12 cellular contexts compared by ENCODE assay signal in genomic region chr1:230827081-230827681, GRCh38. TPM values are rescaled to one million over a fixed set of nuclear protein-coding genes. Genes with fewer than 3 reads are reported as not detected.
DNase-seq lines count a peak whose midpoint lies in the region; ATAC-seq, FAIRE-seq and TF ChIP-seq lines count a peak whose summit lies in the region.
"Had no signal": no experiment of that assay in that cellular context is flagged by ENCODE, and none has a peak within 500 bp of the region (broad histone marks: within the 10 kb centered on the region; RNA-seq: fewer than 3 reads in every experiment).

No MANE protein-coding gene starts in this region.

- DNase-seq in AG10803 (ENCODE audit: low read depth), result peak; percentile 26
- peak; percentile 31 for DNase-seq in RCC 7860 (ENCODE audit: low spot score)
- peak; percentile 90 for DNase-seq in glomerular visceral epithelial cell (ENCODE audit: extremely low spot score)
- DNase-seq in occipital lobe (lab: John Stamatoyannopoulos, UW), result peak; percentile 37
- no peak for DNase-seq in activated gamma-delta T cell treated with Interleukin-2 at 50 U/mL for 16 hours
- DNase-seq in Kasumi-1 (lab: John Stamatoyannopoulos, UW), result no peak
- no peak for DNase-seq in UCSD-AML1 (lab: John Stamatoyannopoulos, UW; ENCODE audit: unreplicated experiment)
- DNase-seq: BE2C, naive B cell had no signal

- no peak for TF ChIP-seq CTCF in AG10803 (conservative IDR thresholded peaks at IDR 0.05; ENCODE audit: low read length)

- no peak for ATAC-seq in HG03521 (IDR thresholded peaks at IDR 0.05; ENCODE audit: unreplicated experiment)
- ATAC-seq: gastroesophageal sphincter had no signal

- FAIRE-seq in RCC 7860 (lab: Jason Lieb, UNC), result no peak

- H3K4me3 ChIP-seq in AG10803 (ENCODE audit: low read length), result no peak overlapping the region
- H3K4me3 ChIP-seq: cardiac muscle cell, gastroesophageal sphincter had no signal

RNA-seq across cellular contexts. Expression of gene C1orf198, which starts 41.1 kb away (rescaled TPM):
- 14.5 TPM for total RNA-seq in occipital lobe

Comparison
In these comparisons a context has a peak if more than half of its experiments do, and no peak if none do; other contexts are left out.
1. DNase-seq: peak in AG10803 (single experiment), RCC 7860 (single experiment), glomerular visceral epithelial cell (single experiment) and occipital lobe (single experiment); none in activated gamma-delta T cell treated with Interleukin-2 at 50 U/mL for 16 hours (single experiment), Kasumi-1 (0 of 2) and UCSD-AML1 (single experiment).